19 cellular contexts compared by ENCODE assay signal in the genomic region with DNA sequence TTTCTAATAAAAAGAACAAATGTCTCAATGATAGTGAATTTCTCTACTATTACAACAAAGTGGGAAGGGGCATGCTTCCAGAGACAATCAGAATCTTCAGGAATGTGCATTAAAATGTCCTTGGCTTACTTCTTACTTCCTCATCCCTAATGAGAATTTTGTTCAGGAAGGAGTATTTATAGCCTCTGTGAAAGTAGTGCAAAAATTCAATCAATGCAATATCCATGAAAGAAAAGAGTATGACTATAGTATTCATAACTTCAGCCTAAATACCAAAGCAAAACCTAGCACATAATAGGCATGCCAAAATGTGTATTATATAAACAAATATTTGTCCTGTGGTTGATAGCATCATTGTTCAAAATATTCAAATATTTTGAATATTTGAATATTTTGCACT.
"Had no signal": no experiment of that assay in that cellular context is flagged by ENCODE, and none has a peak within 500 bp of the region (broad histone marks: within the 10 kb centered on the region; RNA-seq: fewer than 3 reads in every experiment).

No MANE protein-coding gene starts in this region.

- H3K27ac Mint-ChIP-seq: activated CD8-positive, alpha-beta T cell treated with anti-CD3 and anti-CD28 coated beads for 36 hours; activated naive CD4-positive, alpha-beta T cell treated with anti-CD3 and anti-CD28 coated beads, Interleukin-2, amount 50 U/mL, for 24 hours; nephron progenitor cell; WTC11 had no signal

- H3K27ac ChIP-seq: brain microvascular endothelial cell, coronary artery, tibial artery had no signal

- H3K4me3 ChIP-seq: coronary artery, tibial artery had no signal

- H3K27me3 Mint-ChIP-seq: activated CD8-positive, alpha-beta T cell treated with anti-CD3 and anti-CD28 coated beads for 36 hours; activated naive CD4-positive, alpha-beta T cell treated with anti-CD3 and anti-CD28 coated beads, Interleukin-2, amount 50 U/mL, for 24 hours; central memory CD8-positive, alpha-beta T cell had no signal

- H3K9me3 ChIP-seq: tibial artery had no signal

- ATAC-seq: activated CD8-positive, alpha-beta T cell treated with anti-CD3 and anti-CD28 coated beads for 36 hours; activated T-cell treated with anti-CD3 and anti-CD28 coated beads, Interleukin-2, amount 50 U/mL, for 4 hours; right cardiac atrium; WTC11 had no signal

- H3K4me3 Mint-ChIP-seq: activated CD8-positive, alpha-beta T cell treated with anti-CD3 and anti-CD28 coated beads for 36 hours; activated naive CD4-positive, alpha-beta T cell treated with anti-CD3 and anti-CD28 coated beads, Interleukin-2, amount 50 U/mL, for 24 hours; activated T-cell treated with anti-CD3 and anti-CD28 coated beads, Interleukin-2, amount 50 U/mL, for 4 hours; central memory CD8-positive, alpha-beta T cell; nephron progenitor cell; WTC11 had no signal

- H3K36me3 ChIP-seq: brain microvascular endothelial cell, tibial artery had no signal

- H3K4me1 Mint-ChIP-seq: activated naive CD4-positive, alpha-beta T cell treated with anti-CD3 and anti-CD28 coated beads, Interleukin-2, amount 50 U/mL, for 24 hours; central memory CD8-positive, alpha-beta T cell; nephron progenitor cell; WTC11 had no signal

- H3K36me3 Mint-ChIP-seq: activated naive CD4-positive, alpha-beta T cell treated with anti-CD3 and anti-CD28 coated beads, Interleukin-2, amount 50 U/mL, for 24 hours; WTC11 had no signal

- H3K9me3 Mint-ChIP-seq: nephron progenitor cell had no signal

- DNase-seq: activated CD4-positive, alpha-beta T cell treated with anti-CD3 and anti-CD28 coated beads for 4 hours; activated CD8-positive, alpha-beta T cell treated with anti-CD3 and anti-CD28 coated beads for 36 hours; activated effector memory CD4-positive, alpha-beta T cell treated with Interleukin-2 at 50 U/mL for 16 hours; activated T-cell treated with anti-CD3 and anti-CD28 coated beads, Interleukin-2, amount 50 U/mL, for 4 hours; brain microvascular endothelial cell; effector CD4-positive, alpha-beta T cell; glutamatergic neuron; nephron progenitor cell; occipital lobe; right cardiac atrium; small intestine; stimulated activated CD4-positive, alpha-beta T cell treated with anti-CD3 and anti-CD28 coated beads, Interleukin-4, amount 100 ng/mL, for 24 hours; stimulated activated naive CD4-positive, alpha-beta T cell; T-helper 2 cell; tibial artery had no signal

- H3K27me3 ChIP-seq: brain microvascular endothelial cell, tibial artery had no signal
